1 cellular context compared by ENCODE assay signal in the genomic region with DNA sequence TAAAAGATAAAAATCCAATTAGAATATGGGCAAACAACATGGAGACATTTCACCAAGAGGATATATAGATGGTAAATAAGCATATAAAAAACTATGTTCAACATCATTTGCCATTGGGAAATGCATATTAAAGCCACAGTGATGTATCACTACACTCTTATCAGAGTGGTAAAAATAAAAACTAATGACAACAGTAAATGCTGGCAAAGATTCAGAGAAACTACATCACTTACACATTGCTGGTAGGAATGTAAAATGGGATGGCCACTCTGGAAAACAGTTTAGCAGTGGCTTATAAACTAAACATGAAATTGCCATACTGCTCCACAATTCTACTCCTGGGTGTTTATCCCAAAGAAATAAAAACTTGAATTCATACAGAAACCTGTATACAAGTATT.
TF ChIP-seq lines count a peak whose summit lies in the region.

No MANE protein-coding gene starts in this region.

TF ChIP-seq in IMR-90, 13 proteins besides CTCF, POLR2A, EP300 and RAD21 (continued from another document):
- TF ChIP-seq, protein P1, sequence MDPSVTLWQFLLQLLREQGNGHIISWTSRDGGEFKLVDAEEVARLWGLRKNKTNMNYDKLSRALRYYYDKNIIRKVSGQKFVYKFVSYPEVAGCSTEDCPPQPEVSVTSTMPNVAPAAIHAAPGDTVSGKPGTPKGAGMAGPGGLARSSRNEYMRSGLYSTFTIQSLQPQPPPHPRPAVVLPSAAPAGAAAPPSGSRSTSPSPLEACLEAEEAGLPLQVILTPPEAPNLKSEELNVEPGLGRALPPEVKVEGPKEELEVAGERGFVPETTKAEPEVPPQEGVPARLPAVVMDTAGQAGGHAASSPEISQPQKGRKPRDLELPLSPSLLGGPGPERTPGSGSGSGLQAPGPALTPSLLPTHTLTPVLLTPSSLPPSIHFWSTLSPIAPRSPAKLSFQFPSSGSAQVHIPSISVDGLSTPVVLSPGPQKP (IDR thresholded peaks at IDR 0.05; ENCODE audit: borderline replicate concordance, low read depth, low read length) = no peak
- no peak for TF ChIP-seq CEBPB (IDR thresholded peaks at IDR 0.05; ENCODE audit: low read depth, low read length)
- no peak for TF ChIP-seq CHD1 (IDR thresholded peaks at IDR 0.05; ENCODE audit: low read depth, low read length)
- no peak for TF ChIP-seq FOS (IDR thresholded peaks at IDR 0.05; ENCODE audit: low read depth, low read length)
- TF ChIP-seq SMC3 (IDR thresholded peaks at IDR 0.05; ENCODE audit: low read depth, low read length) = no peak
- TF ChIP-seq MXI1 (IDR thresholded peaks at IDR 0.05; ENCODE audit: borderline replicate concordance, low read depth, low read length) = no peak
- TF ChIP-seq, protein P2, sequence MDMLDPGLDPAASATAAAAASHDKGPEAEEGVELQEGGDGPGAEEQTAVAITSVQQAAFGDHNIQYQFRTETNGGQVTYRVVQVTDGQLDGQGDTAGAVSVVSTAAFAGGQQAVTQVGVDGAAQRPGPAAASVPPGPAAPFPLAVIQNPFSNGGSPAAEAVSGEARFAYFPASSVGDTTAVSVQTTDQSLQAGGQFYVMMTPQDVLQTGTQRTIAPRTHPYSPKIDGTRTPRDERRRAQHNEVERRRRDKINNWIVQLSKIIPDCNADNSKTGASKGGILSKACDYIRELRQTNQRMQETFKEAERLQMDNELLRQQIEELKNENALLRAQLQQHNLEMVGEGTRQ (IDR thresholded peaks at IDR 0.05; ENCODE audit: low read depth, low read length) = no peak
- no peak for TF ChIP-seq MAFK (IDR thresholded peaks at IDR 0.05; ENCODE audit: low read depth, low read length)
- no peak for TF ChIP-seq MAZ (IDR thresholded peaks at IDR 0.05; ENCODE audit: borderline replicate concordance, low read depth, low read length)
- TF ChIP-seq BHLHE40 (IDR thresholded peaks at IDR 0.05; ENCODE audit: low read depth, low read length) = no peak
- no peak for TF ChIP-seq RFX5 (IDR thresholded peaks at IDR 0.05; ENCODE audit: low read depth, low read length)
